ENCODE assay signal across 9 cellular contexts in genomic region chr11:35785287-35786167, GRCh38.
DNase-seq lines count a peak whose midpoint lies in the region; ATAC-seq lines count a peak whose summit lies in the region.
"Had no signal": no experiment of that assay in that cellular context is flagged by ENCODE, and none has a peak within 500 bp of the region (broad histone marks: within the 10 kb centered on the region; RNA-seq: fewer than 3 reads in every experiment).

No MANE protein-coding gene starts in this region.

- no peaks in the 10 kb centered on the region for H3K27me3 Mint-ChIP-seq in activated naive CD8-positive, alpha-beta T cell treated with anti-CD3 and anti-CD28 coated beads, Interleukin-2, amount 50 U/mL, for 24 hours

- DNase-seq in AG20443 (ENCODE audit: low spot score) = peak; percentile 15
- no peak for DNase-seq in activated naive CD8-positive, alpha-beta T cell treated with anti-CD3 and anti-CD28 coated beads, Interleukin-2, amount 50 U/mL, for 24 hours
- DNase-seq in mesenteric fat pad (ENCODE audit: low spot score) = no peak
- DNase-seq in head of caudate nucleus = no peak
- no peak for DNase-seq in NCI-H345 (lab: John Stamatoyannopoulos, UW)
- DNase-seq: activated CD4-positive, alpha-beta T cell treated with anti-CD3 and anti-CD28 coated beads for 1 hour had no signal

- peaks cover 5% of the 10 kb centered on the region for H3K36me3 Mint-ChIP-seq in activated naive CD8-positive, alpha-beta T cell treated with anti-CD3 and anti-CD28 coated beads, Interleukin-2, amount 50 U/mL, for 24 hours (ENCODE audit: low read depth)

- intact Hi-C loops in head of caudate nucleus (cut with DNase I) = no loop called here

- H3K9me3 Mint-ChIP-seq in activated naive CD8-positive, alpha-beta T cell treated with anti-CD3 and anti-CD28 coated beads, Interleukin-2, amount 50 U/mL, for 24 hours = no peaks in the 10 kb centered on the region

- peaks cover 57% of the 10 kb centered on the region for H3K4me1 Mint-ChIP-seq in activated naive CD8-positive, alpha-beta T cell treated with anti-CD3 and anti-CD28 coated beads, Interleukin-2, amount 50 U/mL, for 24 hours

- peak; percentile 61 for ATAC-seq in GM18909 (IDR thresholded peaks at IDR 0.05; ENCODE audit: poor library complexity, unreplicated experiment)
- peak; percentile 50 for ATAC-seq in HG03135 (IDR thresholded peaks at IDR 0.05; ENCODE audit: unreplicated experiment)
- ATAC-seq in activated naive CD8-positive, alpha-beta T cell treated with anti-CD3 and anti-CD28 coated beads, Interleukin-2, amount 50 U/mL, for 24 hours = peak; percentile 80
- no peak for ATAC-seq in HG02970 (IDR thresholded peaks at IDR 0.05; ENCODE audit: low FRiP score, unreplicated experiment)

- H3K4me3 Mint-ChIP-seq in activated naive CD8-positive, alpha-beta T cell treated with anti-CD3 and anti-CD28 coated beads, Interleukin-2, amount 50 U/mL, for 24 hours = no peak overlapping the region

- no peak overlapping the region for H3K27ac Mint-ChIP-seq in activated naive CD8-positive, alpha-beta T cell treated with anti-CD3 and anti-CD28 coated beads, Interleukin-2, amount 50 U/mL, for 24 hours
